8 cellular contexts compared by ENCODE assay signal in genomic region chr1:13699936-13700520, GRCh38. TPM values are rescaled to one million over a fixed set of nuclear protein-coding genes. Genes with fewer than 3 reads are reported as not detected.
A peak's percentile ranks its signal among the peaks of the same experiment; 100 is the strongest.
DNase-seq lines count a peak whose midpoint lies in the region; ATAC-seq and TF ChIP-seq lines count a peak whose summit lies in the region.

TSS of gene PRDM2 (plus strand) at chr1:13700188. CDS start at chr1:13715606, 15,418 bp downstream.

- peak within 1 kb of the TSS; percentile 77 for H3K4me3 ChIP-seq in NB4 (ENCODE audit: low read depth, low read length)

- TF ChIP-seq POLR2A in NB4 (IDR thresholded peaks at IDR 0.05; ENCODE audit: extremely low read depth, insufficient read length) = no peak

- ATAC-seq in GM21619 (IDR thresholded peaks at IDR 0.05; ENCODE audit: unreplicated experiment) (peak; percentile 31), HG03565 (IDR thresholded peaks at IDR 0.05; ENCODE audit: unreplicated experiment) (no peak)

- TF ChIP-seq CTCF in NB4 (IDR thresholded peaks at IDR 0.05; ENCODE audit: low read depth, low read length) = no peak

- DNase-seq in EH (ENCODE audit: low read depth) (peak; percentile 55), NB4 (ENCODE audit: low read depth) (peak; percentile 62), ecto neural progenitor cell (ENCODE audit: low spot score) (peak; percentile 75), lung microvascular endothelial cell (ENCODE audit: low read depth in 2 of 2) (peak; percentile 29 to 63)
- peak; percentile 37 to 41 for DNase-seq in activated CD4-positive, alpha-beta T cell treated with anti-CD3 and anti-CD28 coated beads, Interleukin-2, amount 50 U/mL, for 24 hours (ENCODE audit: low read depth in 1 of 2, low spot score in 1 of 2)
- DNase-seq in stimulated activated CD4-positive, alpha-beta T cell treated with anti-CD3 and anti-CD28 coated beads, TNF-alpha, amount 100 ng/mL, for 48 hours (ENCODE audit: low read depth in 3 of 3) = peak; percentile 24 to 45 (median 33)

RNA-seq across cellular contexts. Expression of gene PRDM2, which starts in this region (rescaled TPM):
- total RNA-seq in lung microvascular endothelial cell = 5.7 and 10.3 TPM in 2 replicates
